22 cellular contexts compared by ENCODE assay signal in genomic region chr12:83666690-83667089, GRCh38.
"Had no signal": no experiment of that assay in that cellular context is flagged by ENCODE, and none has a peak within 500 bp of the region (broad histone marks: within the 10 kb centered on the region; RNA-seq: fewer than 3 reads in every experiment).

No MANE protein-coding gene starts in this region.

- ATAC-seq: foreskin keratinocyte; gastroesophageal sphincter; heart left ventricle; left cardiac atrium; left lung; left ventricle myocardium superior; lower lobe of right lung; mucosa of descending colon; naive thymus-derived CD8-positive, alpha-beta T cell had no signal

- DNase-seq: dermis blood vessel endothelial cell; dorsolateral prefrontal cortex; effector CD4-positive, alpha-beta T cell; effector memory CD4-positive, alpha-beta T cell; foreskin keratinocyte; heart left ventricle; left cardiac atrium; left lung; left ventricle myocardium superior; lower lobe of right lung; mesenchymal stem cell; mucosa of descending colon; naive B cell; naive thymus-derived CD8-positive, alpha-beta T cell had no signal

- H3K79me2 ChIP-seq: hepatocyte had no signal

- H3K4me2 ChIP-seq: hepatocyte had no signal

- FAIRE-seq: endothelial cell of umbilical vein, frontal cortex, islet of Langerhans, keratinocyte had no signal

- H2AFZ ChIP-seq: hepatocyte had no signal

- H3K4me1 ChIP-seq: esophagus muscularis mucosa, foreskin keratinocyte, gastroesophageal sphincter, heart left ventricle, left lung, lower lobe of right lung had no signal

- H3K4me3 ChIP-seq: coronary artery, dorsolateral prefrontal cortex, esophagus muscularis mucosa, gastroesophageal sphincter, heart left ventricle, hepatocyte, left lung, lower lobe of right lung, mucosa of descending colon had no signal

- H3K27me3 ChIP-seq: dorsolateral prefrontal cortex, esophagus muscularis mucosa, foreskin keratinocyte, gastroesophageal sphincter, heart left ventricle, hepatocyte, left lung had no signal

- H3K9me3 ChIP-seq: esophagus muscularis mucosa, gastroesophageal sphincter, heart left ventricle, left lung, lower lobe of right lung, mucosa of descending colon had no signal

- H3K36me3 ChIP-seq: esophagus muscularis mucosa, gastroesophageal sphincter, heart left ventricle, left lung, lower lobe of right lung had no signal

- H3K27ac ChIP-seq: coronary artery, dorsolateral prefrontal cortex, esophagus muscularis mucosa, foreskin keratinocyte, gastroesophageal sphincter, heart left ventricle, hepatocyte, left lung, lower lobe of right lung had no signal
